In the genomic region with DNA sequence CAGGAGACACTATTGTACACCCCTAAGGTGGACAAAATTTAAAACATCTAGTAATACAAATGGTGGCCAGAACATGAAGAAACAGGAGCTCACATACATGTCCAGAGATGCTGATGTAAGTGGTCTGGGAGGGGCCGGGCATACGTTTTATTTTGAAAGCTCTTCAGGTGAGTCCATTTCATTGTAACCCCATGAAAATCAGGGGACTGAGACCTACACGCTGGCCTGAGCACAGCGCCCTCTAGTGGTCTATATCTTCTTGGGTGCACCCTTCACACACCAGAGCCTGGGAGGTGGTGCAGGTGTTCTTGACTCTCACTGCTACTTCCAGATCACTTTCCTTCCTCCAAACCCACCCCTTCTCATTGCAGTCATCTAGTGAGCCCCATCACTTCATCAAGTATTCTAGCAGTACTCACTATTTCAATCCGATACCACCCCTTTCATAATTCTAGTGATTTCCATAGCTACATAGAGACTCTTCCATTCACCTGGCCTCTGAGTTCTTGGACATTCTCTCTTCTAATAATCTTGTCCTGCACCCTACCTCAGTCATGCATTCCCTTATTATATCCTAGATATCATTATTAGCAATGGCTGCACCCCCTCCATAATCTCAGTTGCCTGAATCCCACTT, we compare ENCODE assay signal across 1 cellular context.
A peak's percentile ranks its signal among the peaks of the same experiment; 100 is the strongest.
TF ChIP-seq lines count a peak whose summit lies in the region.

No MANE protein-coding gene starts in this region.

TF ChIP-seq in K562, 482 proteins besides CTCF, POLR2A, EP300 and RAD21:
- TF ChIP-seq TFE3 (CRISPR knock-in tag; IDR thresholded peaks at IDR 0.05), result no peak
- TF ChIP-seq YY1 (IDR thresholded peaks at IDR 0.05; ENCODE audit: borderline replicate concordance in 1 of 3, control insufficient read depth in 1 of 3, extremely low read depth in 1 of 3, insufficient read depth in 3 of 3, insufficient read length in 1 of 3, insufficient replicate concordance in 2 of 3, low read depth in 1 of 3, low read length in 2 of 3), result no peak
- no peak for TF ChIP-seq ADNP (tag; IDR thresholded peaks at IDR 0.05)
- TF ChIP-seq CREB5 (CRISPR knock-in tag; IDR thresholded peaks at IDR 0.05), result no peak
- TF ChIP-seq LARP7 (IDR thresholded peaks at IDR 0.05), result no peak
- peak; percentile 34; the same call in 1 of the 2 replicates for TF ChIP-seq KLF16 (IDR thresholded peaks at IDR 0.05)
- TF ChIP-seq MEIS2 (IDR thresholded peaks at IDR 0.05; ENCODE audit: partially characterized antibody), result no peak
- TF ChIP-seq NR2F6 (CRISPR knock-in tag; IDR thresholded peaks at IDR 0.05), result no peak
- TF ChIP-seq, protein P1, sequence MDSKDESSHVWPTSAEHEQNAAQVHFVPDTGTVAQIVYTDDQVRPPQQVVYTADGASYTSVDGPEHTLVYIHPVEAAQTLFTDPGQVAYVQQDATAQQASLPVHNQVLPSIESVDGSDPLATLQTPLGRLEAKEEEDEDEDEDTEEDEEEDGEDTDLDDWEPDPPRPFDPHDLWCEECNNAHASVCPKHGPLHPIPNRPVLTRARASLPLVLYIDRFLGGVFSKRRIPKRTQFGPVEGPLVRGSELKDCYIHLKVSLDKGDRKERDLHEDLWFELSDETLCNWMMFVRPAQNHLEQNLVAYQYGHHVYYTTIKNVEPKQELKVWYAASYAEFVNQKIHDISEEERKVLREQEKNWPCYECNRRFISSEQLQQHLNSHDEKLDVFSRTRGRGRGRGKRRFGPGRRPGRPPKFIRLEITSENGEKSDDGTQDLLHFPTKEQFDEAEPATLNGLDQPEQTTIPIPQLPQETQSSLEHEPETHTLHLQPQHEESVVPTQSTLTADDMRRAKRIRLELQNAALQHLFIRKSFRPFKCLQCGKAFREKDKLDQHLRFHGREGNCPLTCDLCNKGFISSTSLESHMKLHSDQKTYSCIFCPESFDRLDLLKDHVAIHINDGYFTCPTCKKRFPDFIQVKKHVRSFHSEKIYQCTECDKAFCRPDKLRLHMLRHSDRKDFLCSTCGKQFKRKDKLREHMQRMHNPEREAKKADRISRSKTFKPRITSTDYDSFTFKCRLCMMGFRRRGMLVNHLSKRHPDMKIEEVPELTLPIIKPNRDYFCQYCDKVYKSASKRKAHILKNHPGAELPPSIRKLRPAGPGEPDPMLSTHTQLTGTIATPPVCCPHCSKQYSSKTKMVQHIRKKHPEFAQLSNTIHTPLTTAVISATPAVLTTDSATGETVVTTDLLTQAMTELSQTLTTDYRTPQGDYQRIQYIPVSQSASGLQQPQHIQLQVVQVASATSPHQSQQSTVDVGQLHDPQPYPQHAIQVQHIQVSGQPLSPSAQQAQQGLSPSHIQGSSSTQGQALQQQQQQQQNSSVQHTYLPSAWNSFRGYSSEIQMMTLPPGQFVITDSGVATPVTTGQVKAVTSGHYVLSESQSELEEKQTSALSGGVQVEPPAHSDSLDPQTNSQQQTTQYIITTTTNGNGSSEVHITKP (IDR thresholded peaks at IDR 0.05; ENCODE audit: partially characterized antibody), result peak; percentile 80
- TF ChIP-seq ZNF766 (CRISPR knock-in tag; conservative IDR thresholded peaks at IDR 0.05), result no peak
- no peak for TF ChIP-seq AFF1 (IDR thresholded peaks at IDR 0.05; ENCODE audit: low read depth in 1 of 2, partially characterized antibody in 2 of 2)
- TF ChIP-seq ZNF592 (IDR thresholded peaks at IDR 0.05), result no peak
- no peak for TF ChIP-seq RFX5 (IDR thresholded peaks at IDR 0.05; ENCODE audit: low read depth, low read length)
- 0 out of 2 replicates have a peak, but pooled peaks have one; percentile 33 for TF ChIP-seq CREM (IDR thresholded peaks at IDR 0.05; ENCODE audit: low read depth)
- TF ChIP-seq, protein P2, sequence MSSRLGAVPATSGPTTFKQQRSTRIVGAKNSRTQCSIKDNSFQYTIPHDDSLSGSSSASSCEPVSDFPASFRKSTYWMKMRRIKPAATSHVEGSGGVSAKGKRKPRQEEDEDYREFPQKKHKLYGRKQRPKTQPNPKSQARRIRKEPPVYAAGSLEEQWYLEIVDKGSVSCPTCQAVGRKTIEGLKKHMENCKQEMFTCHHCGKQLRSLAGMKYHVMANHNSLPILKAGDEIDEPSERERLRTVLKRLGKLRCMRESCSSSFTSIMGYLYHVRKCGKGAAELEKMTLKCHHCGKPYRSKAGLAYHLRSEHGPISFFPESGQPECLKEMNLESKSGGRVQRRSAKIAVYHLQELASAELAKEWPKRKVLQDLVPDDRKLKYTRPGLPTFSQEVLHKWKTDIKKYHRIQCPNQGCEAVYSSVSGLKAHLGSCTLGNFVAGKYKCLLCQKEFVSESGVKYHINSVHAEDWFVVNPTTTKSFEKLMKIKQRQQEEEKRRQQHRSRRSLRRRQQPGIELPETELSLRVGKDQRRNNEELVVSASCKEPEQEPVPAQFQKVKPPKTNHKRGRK (tag; IDR thresholded peaks at IDR 0.05), result no peak
- no peak for TF ChIP-seq RAD51 (IDR thresholded peaks at IDR 0.05; ENCODE audit: borderline replicate concordance, low read depth)
- TF ChIP-seq EZH2 (IDR thresholded peaks at IDR 0.05; ENCODE audit: borderline replicate concordance, low read depth, low read length), result no peak
- TF ChIP-seq DDX20 (tag; IDR thresholded peaks at IDR 0.05; ENCODE audit: low read depth), result no peak
- TF ChIP-seq, protein P3, sequence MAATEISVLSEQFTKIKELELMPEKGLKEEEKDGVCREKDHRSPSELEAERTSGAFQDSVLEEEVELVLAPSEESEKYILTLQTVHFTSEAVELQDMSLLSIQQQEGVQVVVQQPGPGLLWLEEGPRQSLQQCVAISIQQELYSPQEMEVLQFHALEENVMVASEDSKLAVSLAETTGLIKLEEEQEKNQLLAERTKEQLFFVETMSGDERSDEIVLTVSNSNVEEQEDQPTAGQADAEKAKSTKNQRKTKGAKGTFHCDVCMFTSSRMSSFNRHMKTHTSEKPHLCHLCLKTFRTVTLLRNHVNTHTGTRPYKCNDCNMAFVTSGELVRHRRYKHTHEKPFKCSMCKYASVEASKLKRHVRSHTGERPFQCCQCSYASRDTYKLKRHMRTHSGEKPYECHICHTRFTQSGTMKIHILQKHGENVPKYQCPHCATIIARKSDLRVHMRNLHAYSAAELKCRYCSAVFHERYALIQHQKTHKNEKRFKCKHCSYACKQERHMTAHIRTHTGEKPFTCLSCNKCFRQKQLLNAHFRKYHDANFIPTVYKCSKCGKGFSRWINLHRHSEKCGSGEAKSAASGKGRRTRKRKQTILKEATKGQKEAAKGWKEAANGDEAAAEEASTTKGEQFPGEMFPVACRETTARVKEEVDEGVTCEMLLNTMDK (IDR thresholded peaks at IDR 0.05; ENCODE audit: borderline replicate concordance, insufficient read depth, low read depth, low read length, poor library complexity, severe bottlenecking), result peak; percentile 68
- TF ChIP-seq HMG20B (CRISPR knock-in tag; IDR thresholded peaks at IDR 0.05), result no peak
